36 cellular contexts compared by ENCODE assay signal in genomic region chr17:35825206-35825605, GRCh38. TPM values are rescaled to one million over a fixed set of nuclear protein-coding genes. Genes with fewer than 3 reads are reported as not detected.
"Had no signal": no experiment of that assay in that cellular context is flagged by ENCODE, and none has a peak within 500 bp of the region (broad histone marks: within the 10 kb centered on the region; RNA-seq: fewer than 3 reads in every experiment).

No MANE protein-coding gene starts in this region.

- ATAC-seq: activated CD4-positive, alpha-beta T cell treated with anti-CD3 and anti-CD28 coated beads for 36 hours; activated CD8-positive, alpha-beta memory T cell treated with anti-CD3 and anti-CD28 coated beads, Interleukin-2, amount 10 ng/mL, durations not matched to agents 7 days and 5 days; activated CD8-positive, alpha-beta T cell treated with anti-CD3 and anti-CD28 coated beads, Interleukin-2, amount 10 ng/mL, durations not matched to agents 7 days and 5 days; activated naive CD4-positive, alpha-beta T cell treated with anti-CD3 and anti-CD28 coated beads, Interleukin-2, amount 50 U/mL, for 72 hours; activated T-helper 17 cell treated with anti-CD3 and anti-CD28 coated beads, Interleukin-2, amount 50 U/mL, for 72 hours; body of pancreas; gastroesophageal sphincter had no signal

- H3K27me3 Mint-ChIP-seq: activated CD4-positive, alpha-beta memory T cell treated with anti-CD3 and anti-CD28 coated beads for 36 hours; activated CD4-positive, alpha-beta T cell treated with anti-CD3 and anti-CD28 coated beads for 36 hours; activated CD4-positive, alpha-beta T cell treated with anti-CD3 and anti-CD28 coated beads, Interleukin-2, amount 10 ng/mL, durations not matched to agents 24 days and 14 days; activated CD8-positive, alpha-beta memory T cell treated with anti-CD3 and anti-CD28 coated beads, Interleukin-2, amount 10 ng/mL, durations not matched to agents 7 days and 5 days; activated T-cell treated with anti-CD3 and anti-CD28 coated beads, Interleukin-2, amount 50 U/mL, for 24 hours; activated T-helper 17 cell treated with anti-CD3 and anti-CD28 coated beads, Interleukin-2, amount 50 U/mL, for 72 hours; dendritic cell treated with granulocyte-macrophage colony-stimulating factor and Interleukin-4, amounts not matched to agents 40 ng/mL and 50 ng/mL, for 4 days had no signal

- H3K4me1 Mint-ChIP-seq: endodermal cell had no signal

- H3K4me3 Mint-ChIP-seq: activated CD4-positive, alpha-beta memory T cell treated with anti-CD3 and anti-CD28 coated beads for 36 hours; activated CD4-positive, alpha-beta T cell treated with anti-CD3 and anti-CD28 coated beads for 36 hours; activated CD4-positive, alpha-beta T cell treated with anti-CD3 and anti-CD28 coated beads, Interleukin-2, amount 10 ng/mL, durations not matched to agents 24 days and 14 days; activated CD8-positive, alpha-beta memory T cell treated with anti-CD3 and anti-CD28 coated beads, Interleukin-2, amount 10 ng/mL, durations not matched to agents 7 days and 5 days; activated CD8-positive, alpha-beta T cell treated with anti-CD3 and anti-CD28 coated beads, Interleukin-2, amount 10 ng/mL, durations not matched to agents 7 days and 5 days; activated T-cell treated with anti-CD3 and anti-CD28 coated beads, Interleukin-2, amount 50 U/mL, for 24 hours; activated T-helper 17 cell treated with anti-CD3 and anti-CD28 coated beads, Interleukin-2, amount 50 U/mL, for 72 hours; dendritic cell treated with granulocyte-macrophage colony-stimulating factor and Interleukin-4, amounts not matched to agents 40 ng/mL and 50 ng/mL, for 4 days; endodermal cell had no signal

- DNase-seq: activated CD4-positive, alpha-beta memory T cell treated with anti-CD3 and anti-CD28 coated beads for 36 hours; activated CD4-positive, alpha-beta T cell treated with anti-CD3 and anti-CD28 coated beads for 36 hours; activated CD4-positive, alpha-beta T cell treated with anti-CD3 and anti-CD28 coated beads, Interleukin-2, amount 10 ng/mL, durations not matched to agents 24 days and 14 days; activated CD4-positive, CD25-positive, alpha-beta regulatory T cell; activated CD4-positive, CD25-positive, alpha-beta regulatory T cell treated with anti-CD3 and anti-CD28 coated beads, Interleukin-2, amount 50 U/mL, for 72 hours; activated CD8-positive, alpha-beta memory T cell treated with anti-CD3 and anti-CD28 coated beads, Interleukin-2, amount 10 ng/mL, durations not matched to agents 7 days and 5 days; activated CD8-positive, alpha-beta memory T cell treated with anti-CD3 and anti-CD28 coated beads, Interleukin-2, amount 50 U/mL, for 4 hours; activated CD8-positive, alpha-beta T cell treated with anti-CD3 and anti-CD28 coated beads, Interleukin-2, amount 10 ng/mL, durations not matched to agents 7 days and 5 days; activated effector memory CD4-positive, alpha-beta T cell treated with Interleukin-2 at 50 U/mL for 16 hours; activated gamma-delta T cell treated with Interleukin-2 at 50 U/mL for 16 hours; activated naive CD4-positive, alpha-beta T cell treated with Interleukin-2 at 50 U/mL for 16 hours; activated T-cell treated with anti-CD3 and anti-CD28 coated beads, Interleukin-2, amount 50 U/mL, for 24 hours; adrenal gland; amygdala; aorta; body of pancreas; central memory CD4-positive, alpha-beta T cell; cerebellar nuclear complex; dorsolateral prefrontal cortex; effector memory CD4-positive, alpha-beta T cell; endodermal cell; esophagus squamous epithelium; foreskin melanocyte; heart right ventricle; T-helper 2 cell had no signal

- H2AFZ ChIP-seq: hepatocyte had no signal

- H3K4me1 ChIP-seq: adrenal gland, body of pancreas, esophagus squamous epithelium had no signal

- H3K27ac ChIP-seq: adrenal gland, body of pancreas, coronary artery, dorsolateral prefrontal cortex, esophagus squamous epithelium, gastroesophageal sphincter, hepatocyte had no signal

- H3K9me3 Mint-ChIP-seq: activated CD4-positive, alpha-beta memory T cell treated with anti-CD3 and anti-CD28 coated beads for 36 hours; activated CD4-positive, alpha-beta T cell treated with anti-CD3 and anti-CD28 coated beads, Interleukin-2, amount 10 ng/mL, durations not matched to agents 24 days and 14 days; activated naive CD4-positive, alpha-beta T cell treated with anti-CD3 and anti-CD28 coated beads, Interleukin-2, amount 50 U/mL, for 72 hours; activated T-cell treated with anti-CD3 and anti-CD28 coated beads, Interleukin-2, amount 50 U/mL, for 24 hours; activated T-helper 17 cell treated with anti-CD3 and anti-CD28 coated beads, Interleukin-2, amount 50 U/mL, for 72 hours; dendritic cell treated with granulocyte-macrophage colony-stimulating factor and Interleukin-4, amounts not matched to agents 40 ng/mL and 50 ng/mL, for 4 days; endodermal cell had no signal

- H3K4me3 ChIP-seq: adrenal gland, body of pancreas, coronary artery, dorsolateral prefrontal cortex, esophagus squamous epithelium, gastroesophageal sphincter, heart right ventricle, hepatocyte had no signal

- H3K27ac Mint-ChIP-seq: activated CD4-positive, alpha-beta memory T cell treated with anti-CD3 and anti-CD28 coated beads for 36 hours; activated CD4-positive, alpha-beta T cell treated with anti-CD3 and anti-CD28 coated beads for 36 hours; activated CD4-positive, alpha-beta T cell treated with anti-CD3 and anti-CD28 coated beads, Interleukin-2, amount 10 ng/mL, durations not matched to agents 24 days and 14 days; activated CD8-positive, alpha-beta T cell treated with anti-CD3 and anti-CD28 coated beads, Interleukin-2, amount 10 ng/mL, durations not matched to agents 7 days and 5 days; activated naive CD4-positive, alpha-beta T cell treated with anti-CD3 and anti-CD28 coated beads, Interleukin-2, amount 50 U/mL, for 72 hours; activated T-cell treated with anti-CD3 and anti-CD28 coated beads, Interleukin-2, amount 50 U/mL, for 24 hours; dendritic cell treated with granulocyte-macrophage colony-stimulating factor and Interleukin-4, amounts not matched to agents 40 ng/mL and 50 ng/mL, for 4 days; endodermal cell had no signal

- H3K4me2 ChIP-seq: hepatocyte had no signal

- H3K27me3 ChIP-seq: adrenal gland, body of pancreas, dorsolateral prefrontal cortex, esophagus squamous epithelium, gastroesophageal sphincter, heart right ventricle, hepatocyte had no signal

- H3K9me3 ChIP-seq: adrenal gland, body of pancreas, esophagus squamous epithelium, gastroesophageal sphincter, heart right ventricle had no signal

RNA-seq across cellular contexts. Expression of gene MMP28, which starts 29.8 kb away (rescaled TPM):
- total RNA-seq: activated CD4-positive, alpha-beta memory T cell treated with anti-CD3 and anti-CD28 coated beads for 36 hours; activated CD4-positive, alpha-beta T cell treated with anti-CD3 and anti-CD28 coated beads, Interleukin-2, amount 10 ng/mL, durations not matched to agents 24 days and 14 days; activated CD8-positive, alpha-beta memory T cell treated with anti-CD3 and anti-CD28 coated beads for 36 hours; activated CD8-positive, alpha-beta memory T cell treated with anti-CD3 and anti-CD28 coated beads, Interleukin-2, amount 10 ng/mL, durations not matched to agents 7 days and 5 days; activated CD8-positive, alpha-beta T cell treated with anti-CD3 and anti-CD28 coated beads, Interleukin-2, amount 10 ng/mL, durations not matched to agents 7 days and 5 days; activated T-helper 17 cell treated with anti-CD3 and anti-CD28 coated beads, Interleukin-2, amount 50 U/mL, for 72 hours; endodermal cell; T-helper 1 cell treated with Interleukin-12 subunit alpha and Interleukin-12 subunit beta and Interleukin-4 antibody, amounts not matched to agents 30 ng/mL and 1 ng/mL, for 36 hours had no signal

RNA-seq across cellular contexts. Expression of gene HEATR9, which starts 43.5 kb away (rescaled TPM):
- total RNA-seq: activated CD4-positive, alpha-beta T cell treated with anti-CD3 and anti-CD28 coated beads, Interleukin-2, amount 10 ng/mL, durations not matched to agents 24 days and 14 days; activated naive CD4-positive, alpha-beta T cell treated with anti-CD3 and anti-CD28 coated beads, Interleukin-2, amount 50 U/mL, for 72 hours; adrenal gland; aorta; body of pancreas; endodermal cell; fibroblast of lung; fibroblast of villous mesenchyme; glomerular endothelial cell; heart right ventricle; hepatocyte had no signal
- polyA plus RNA-seq: aorta, fibroblast of lung, heart right ventricle, hepatocyte had no signal

RNA-seq across cellular contexts. Expression of gene CCL5, which starts 55.0 kb away (rescaled TPM):
- total RNA-seq: endodermal cell, fibroblast of lung, fibroblast of villous mesenchyme had no signal
